8 cellular contexts compared by ENCODE assay signal in genomic region chr1:234656981-234657651, GRCh38. TPM values are rescaled to one million over a fixed set of nuclear protein-coding genes. Genes with fewer than 3 reads are reported as not detected.
A peak's percentile ranks its signal among the peaks of the same experiment; 100 is the strongest.
DNase-seq lines count a peak whose midpoint lies in the region; ATAC-seq, FAIRE-seq and TF ChIP-seq lines count a peak whose summit lies in the region.

No MANE protein-coding gene starts in this region.

- H3K4me3 Mint-ChIP-seq in HFFc6 (peak overlapping the region; percentile 83), T-helper 17 cell (no peak overlapping the region)

- FAIRE-seq in small intestine (lab: Jason Lieb, UNC): no peak

- no peaks in the 10 kb centered on the region for H3K27me3 ChIP-seq in small intestine (ENCODE audit: control insufficient read depth in 2 of 2, insufficient read depth in 2 of 2, low read length in 2 of 2)

- peak overlapping the region in 1 of 2 donors; percentile 55 for H3K27ac ChIP-seq in small intestine (ENCODE audit: low read depth in 1 of 2, low read length in 1 of 2)

- DNase-seq in ELF-1 (ENCODE audit: low read depth, low spot score): peak; percentile 14
- peak; percentile 98 for DNase-seq in HFFc6
- DNase-seq in T-helper 17 cell: no peak
- DNase-seq in globus pallidus (ENCODE audit: low spot score): peak; percentile 20
- peak; percentile 78 for DNase-seq in small intestine
- DNase-seq in NCI-H748 treated with DMSO at 0.1 percent for 48 hours (lab: John Stamatoyannopoulos, UW): no peak

- H3K36me3 Mint-ChIP-seq in HFFc6 (ENCODE audit: low read depth): peaks cover 10% of the 10 kb centered on the region
- no peaks in the 10 kb centered on the region for H3K36me3 Mint-ChIP-seq in T-helper 17 cell (ENCODE audit: low read depth)

- WGBS in small intestine, 3 donors: 43 to 60% (median 53%) methylated on average over 11 of the region's 11 CpGs

- H3K27ac Mint-ChIP-seq in HFFc6 (peak overlapping the region; percentile 98), T-helper 17 cell (peak overlapping the region; percentile 51)

- H3K9me3 ChIP-seq in T-helper 17 cell (ENCODE audit: control insufficient read depth, low read length, poor library complexity, severe bottlenecking): no peaks in the 10 kb centered on the region
- H3K9me3 ChIP-seq in small intestine (ENCODE audit: control insufficient read depth, low read depth): no peaks in the 10 kb centered on the region

- no peak overlapping the region for H3K4me3 ChIP-seq in small intestine (ENCODE audit: low read depth in 1 of 2, low read length in 2 of 2)

- peaks cover 5% of the 10 kb centered on the region; the same call in 1 of the 2 replicates for H3K9me3 Mint-ChIP-seq in HFFc6

- H3K4me1 ChIP-seq in small intestine (ENCODE audit: control insufficient read depth in 2 of 2, insufficient read depth in 1 of 2, low read depth in 1 of 2, low read length in 1 of 2): peaks cover 0 to 2% of the 10 kb centered on the region in 2 donors

- H3K27me3 Mint-ChIP-seq in HFFc6 (ENCODE audit: insufficient read depth) (no peaks in the 10 kb centered on the region; the same call in none of the 2 replicates), T-helper 17 cell (no peaks in the 10 kb centered on the region)

- H3K4me1 Mint-ChIP-seq in HFFc6 (ENCODE audit: low read depth) (peaks cover 62% of the 10 kb centered on the region), T-helper 17 cell (peaks cover 6% of the 10 kb centered on the region)

- no peak; the same call in 1 of the 2 replicates for TF ChIP-seq CTCF in HFFc6 (IDR thresholded peaks at IDR 0.05)

- ATAC-seq in T-helper 17 cell (peak; percentile 72), GM19397 (IDR thresholded peaks at IDR 0.05; ENCODE audit: unreplicated experiment) (no peak), HG03095 (IDR thresholded peaks at IDR 0.05; ENCODE audit: unreplicated experiment) (no peak)

- H3K36me3 ChIP-seq in small intestine (ENCODE audit: control insufficient read depth in 2 of 2, insufficient read depth in 2 of 2, low read length in 2 of 2): no peaks in the 10 kb centered on the region

RNA-seq across cellular contexts. Expression of gene IRF2BP2, which starts 47.1 kb away (rescaled TPM):
- total RNA-seq in HFFc6 (2021; fragmentation: NEBNext Ultra II Directional; extraction: Animal tissue kit (Norgen Biotek cat#: 25700)): 10 to 100 TPM; 58.6 to 87.1 (median 73.2) TPM
- 100 to 1,000 TPM; 463 to 482 TPM for total RNA-seq in T-helper 17 cell
- polyA plus RNA-seq in small intestine: 10 to 100 TPM; 42.4 to 80.6 (median 47.2) TPM

Comparison
In these comparisons a context has a peak if more than half of its experiments do, and no peak if none do; other contexts are left out.
1. DNase-seq: peak in ELF-1 (single experiment), HFFc6 (single experiment), globus pallidus (single experiment) and small intestine (single experiment); none in T-helper 17 cell (0 of 3) and NCI-H748 treated with DMSO at 0.1 percent for 48 hours (single experiment).
2. RNA of gene IRF2BP2, which starts 47.1 kb away (total RNA-seq): 463 to 482 TPM in T-helper 17 cell; 58.6 to 87.1 TPM in HFFc6; every median in the first group is over 4 times any median in the second.